1 cellular context compared by ENCODE assay signal in the genomic region with DNA sequence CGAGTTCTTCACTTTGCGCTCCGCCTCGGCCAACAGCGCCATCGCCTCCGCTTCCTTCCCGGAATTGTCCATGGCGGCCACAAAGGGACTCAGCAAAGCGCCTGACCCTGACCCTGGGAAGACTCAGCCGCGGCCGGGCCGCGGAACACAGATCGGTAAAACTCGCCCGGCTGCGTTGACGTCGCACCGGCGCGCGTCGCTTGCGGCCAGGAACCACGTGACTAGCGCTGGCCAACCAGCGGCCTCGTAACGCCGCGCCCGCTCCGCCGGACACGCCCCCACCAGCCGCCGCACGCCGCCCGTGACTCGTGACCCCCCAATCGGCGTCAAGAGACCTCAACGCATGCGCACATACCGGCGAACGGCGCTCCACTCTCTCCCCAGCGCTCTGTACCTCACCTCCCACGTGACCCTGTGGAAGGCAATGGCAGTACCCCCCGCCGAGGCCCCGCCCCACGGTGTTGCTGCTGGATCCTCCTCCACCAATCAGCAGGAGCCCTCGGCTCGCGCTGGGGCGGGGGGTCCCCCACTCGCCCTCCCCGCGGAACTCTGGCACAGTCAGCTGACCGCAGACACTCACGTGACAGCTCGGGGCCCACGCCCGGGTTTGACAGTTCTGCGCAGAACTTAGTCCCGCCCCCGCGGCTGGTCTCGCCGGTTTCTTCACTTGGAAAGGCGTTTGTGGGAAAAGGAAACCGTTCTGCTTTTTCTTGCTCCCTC.
A peak's percentile ranks its signal among the peaks of the same experiment; 100 is the strongest.
TF ChIP-seq lines count a peak whose summit lies in the region.

NAPA (minus strand) TSS at position 195 of the 720 bp plus-strand sequence; CDS start at position 72, 123 bp downstream.

TF ChIP-seq in HepG2, 621 proteins besides CTCF, POLR2A, EP300 and RAD21 (continued from another document and continues in another):
- TF ChIP-seq, protein P1, sequence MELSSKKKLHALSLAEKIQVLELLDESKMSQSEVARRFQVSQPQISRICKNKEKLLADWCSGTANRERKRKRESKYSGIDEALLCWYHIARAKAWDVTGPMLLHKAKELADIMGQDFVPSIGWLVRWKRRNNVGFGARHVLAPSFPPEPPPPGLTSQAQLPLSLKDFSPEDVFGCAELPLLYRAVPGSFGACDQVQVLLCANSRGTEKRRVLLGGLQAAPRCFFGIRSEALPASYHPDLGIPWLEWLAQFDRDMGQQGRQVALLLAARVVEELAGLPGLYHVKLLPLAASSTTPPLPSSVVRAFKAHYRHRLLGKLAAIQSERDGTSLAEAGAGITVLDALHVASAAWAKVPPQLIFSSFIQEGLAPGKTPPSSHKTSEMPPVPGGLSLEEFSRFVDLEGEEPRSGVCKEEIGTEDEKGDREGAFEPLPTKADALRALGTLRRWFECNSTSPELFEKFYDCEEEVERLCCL (CRISPR knock-in tag; IDR thresholded peaks at IDR 0.05; ENCODE audit: borderline replicate concordance) = no peak
- no peak for TF ChIP-seq ZNF160 (CRISPR knock-in tag; IDR thresholded peaks at IDR 0.05)
- TF ChIP-seq CBFB (CRISPR knock-in tag; IDR thresholded peaks at IDR 0.05) = no peak
- TF ChIP-seq ZNF644 (CRISPR knock-in tag; IDR thresholded peaks at IDR 0.05; ENCODE audit: low read depth) = no peak
- no peak for TF ChIP-seq ZFP41 (CRISPR knock-in tag; IDR thresholded peaks at IDR 0.05; ENCODE audit: borderline replicate concordance)
- 0 out of 2 replicates have a peak, but pooled peaks have one; percentile 27 for TF ChIP-seq ZFP37 (CRISPR knock-in tag; IDR thresholded peaks at IDR 0.05; ENCODE audit: borderline replicate concordance)
- no peak for TF ChIP-seq ZNF790 (CRISPR knock-in tag; IDR thresholded peaks at IDR 0.05; ENCODE audit: borderline replicate concordance)
- TF ChIP-seq, protein P2, sequence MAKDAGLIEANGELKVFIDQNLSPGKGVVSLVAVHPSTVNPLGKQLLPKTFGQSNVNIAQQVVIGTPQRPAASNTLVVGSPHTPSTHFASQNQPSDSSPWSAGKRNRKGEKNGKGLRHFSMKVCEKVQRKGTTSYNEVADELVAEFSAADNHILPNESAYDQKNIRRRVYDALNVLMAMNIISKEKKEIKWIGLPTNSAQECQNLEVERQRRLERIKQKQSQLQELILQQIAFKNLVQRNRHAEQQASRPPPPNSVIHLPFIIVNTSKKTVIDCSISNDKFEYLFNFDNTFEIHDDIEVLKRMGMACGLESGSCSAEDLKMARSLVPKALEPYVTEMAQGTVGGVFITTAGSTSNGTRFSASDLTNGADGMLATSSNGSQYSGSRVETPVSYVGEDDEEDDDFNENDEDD (CRISPR knock-in tag; IDR thresholded peaks at IDR 0.05; ENCODE audit: borderline replicate concordance) = no peak
- TF ChIP-seq MEF2D (CRISPR knock-in tag; IDR thresholded peaks at IDR 0.05) = peak; percentile 66; the same call in 1 of the 2 replicates
- TF ChIP-seq, protein P3, sequence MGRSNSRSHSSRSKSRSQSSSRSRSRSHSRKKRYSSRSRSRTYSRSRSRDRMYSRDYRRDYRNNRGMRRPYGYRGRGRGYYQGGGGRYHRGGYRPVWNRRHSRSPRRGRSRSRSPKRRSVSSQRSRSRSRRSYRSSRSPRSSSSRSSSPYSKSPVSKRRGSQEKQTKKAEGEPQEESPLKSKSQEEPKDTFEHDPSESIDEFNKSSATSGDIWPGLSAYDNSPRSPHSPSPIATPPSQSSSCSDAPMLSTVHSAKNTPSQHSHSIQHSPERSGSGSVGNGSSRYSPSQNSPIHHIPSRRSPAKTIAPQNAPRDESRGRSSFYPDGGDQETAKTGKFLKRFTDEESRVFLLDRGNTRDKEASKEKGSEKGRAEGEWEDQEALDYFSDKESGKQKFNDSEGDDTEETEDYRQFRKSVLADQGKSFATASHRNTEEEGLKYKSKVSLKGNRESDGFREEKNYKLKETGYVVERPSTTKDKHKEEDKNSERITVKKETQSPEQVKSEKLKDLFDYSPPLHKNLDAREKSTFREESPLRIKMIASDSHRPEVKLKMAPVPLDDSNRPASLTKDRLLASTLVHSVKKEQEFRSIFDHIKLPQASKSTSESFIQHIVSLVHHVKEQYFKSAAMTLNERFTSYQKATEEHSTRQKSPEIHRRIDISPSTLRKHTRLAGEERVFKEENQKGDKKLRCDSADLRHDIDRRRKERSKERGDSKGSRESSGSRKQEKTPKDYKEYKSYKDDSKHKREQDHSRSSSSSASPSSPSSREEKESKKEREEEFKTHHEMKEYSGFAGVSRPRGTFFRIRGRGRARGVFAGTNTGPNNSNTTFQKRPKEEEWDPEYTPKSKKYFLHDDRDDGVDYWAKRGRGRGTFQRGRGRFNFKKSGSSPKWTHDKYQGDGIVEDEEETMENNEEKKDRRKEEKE (IDR thresholded peaks at IDR 0.05) = no peak
- TF ChIP-seq NR2F6 (IDR thresholded peaks at IDR 0.05) = no peak
- 0 out of 2 replicates have a peak, but pooled peaks have one; percentile 13 for TF ChIP-seq NR2F6 (CRISPR knock-in tag; IDR thresholded peaks at IDR 0.05)
- no peak for TF ChIP-seq KAT7 (CRISPR knock-in tag; IDR thresholded peaks at IDR 0.05; ENCODE audit: borderline replicate concordance)
- TF ChIP-seq, protein P4, sequence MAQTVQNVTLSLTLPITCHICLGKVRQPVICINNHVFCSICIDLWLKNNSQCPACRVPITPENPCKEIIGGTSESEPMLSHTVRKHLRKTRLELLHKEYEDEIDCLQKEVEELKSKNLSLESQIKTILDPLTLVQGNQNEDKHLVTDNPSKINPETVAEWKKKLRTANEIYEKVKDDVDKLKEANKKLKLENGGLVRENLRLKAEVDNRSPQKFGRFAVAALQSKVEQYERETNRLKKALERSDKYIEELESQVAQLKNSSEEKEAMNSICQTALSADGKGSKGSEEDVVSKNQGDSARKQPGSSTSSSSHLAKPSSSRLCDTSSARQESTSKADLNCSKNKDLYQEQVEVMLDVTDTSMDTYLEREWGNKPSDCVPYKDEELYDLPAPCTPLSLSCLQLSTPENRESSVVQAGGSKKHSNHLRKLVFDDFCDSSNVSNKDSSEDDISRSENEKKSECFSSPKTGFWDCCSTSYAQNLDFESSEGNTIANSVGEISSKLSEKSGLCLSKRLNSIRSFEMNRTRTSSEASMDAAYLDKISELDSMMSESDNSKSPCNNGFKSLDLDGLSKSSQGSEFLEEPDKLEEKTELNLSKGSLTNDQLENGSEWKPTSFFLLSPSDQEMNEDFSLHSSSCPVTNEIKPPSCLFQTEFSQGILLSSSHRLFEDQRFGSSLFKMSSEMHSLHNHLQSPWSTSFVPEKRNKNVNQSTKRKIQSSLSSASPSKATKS (CRISPR knock-in tag; IDR thresholded peaks at IDR 0.05) = no peak
- TF ChIP-seq GABPA (IDR thresholded peaks at IDR 0.05; ENCODE audit: low read depth, low read length) = no peak
- peak; percentile 71 for TF ChIP-seq GABPA (CRISPR knock-in tag; IDR thresholded peaks at IDR 0.05; ENCODE audit: low read depth)
- no peak for TF ChIP-seq ZNF562 (CRISPR knock-in tag; IDR thresholded peaks at IDR 0.05; ENCODE audit: borderline replicate concordance)
- TF ChIP-seq ZZZ3 (CRISPR knock-in tag; IDR thresholded peaks at IDR 0.05; ENCODE audit: borderline replicate concordance) = peak; percentile 15; the same call in 1 of the 2 replicates
- peak; percentile 100 for TF ChIP-seq PATZ1 (CRISPR knock-in tag; IDR thresholded peaks at IDR 0.05)
- TF ChIP-seq, protein P5, sequence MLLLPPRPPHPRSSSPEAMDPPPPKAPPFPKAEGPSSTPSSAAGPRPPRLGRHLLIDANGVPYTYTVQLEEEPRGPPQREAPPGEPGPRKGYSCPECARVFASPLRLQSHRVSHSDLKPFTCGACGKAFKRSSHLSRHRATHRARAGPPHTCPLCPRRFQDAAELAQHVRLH (CRISPR knock-in tag; IDR thresholded peaks at IDR 0.05; ENCODE audit: borderline replicate concordance, low read depth) = peak; percentile 63; the same call in 1 of the 2 replicates
- TF ChIP-seq ZNF430 (CRISPR knock-in tag; IDR thresholded peaks at IDR 0.05) = no peak
- no peak for TF ChIP-seq JUNB (CRISPR knock-in tag; IDR thresholded peaks at IDR 0.05; ENCODE audit: borderline replicate concordance)
- TF ChIP-seq ZNF124 (CRISPR knock-in tag; IDR thresholded peaks at IDR 0.05) = no peak
- TF ChIP-seq, protein P6, sequence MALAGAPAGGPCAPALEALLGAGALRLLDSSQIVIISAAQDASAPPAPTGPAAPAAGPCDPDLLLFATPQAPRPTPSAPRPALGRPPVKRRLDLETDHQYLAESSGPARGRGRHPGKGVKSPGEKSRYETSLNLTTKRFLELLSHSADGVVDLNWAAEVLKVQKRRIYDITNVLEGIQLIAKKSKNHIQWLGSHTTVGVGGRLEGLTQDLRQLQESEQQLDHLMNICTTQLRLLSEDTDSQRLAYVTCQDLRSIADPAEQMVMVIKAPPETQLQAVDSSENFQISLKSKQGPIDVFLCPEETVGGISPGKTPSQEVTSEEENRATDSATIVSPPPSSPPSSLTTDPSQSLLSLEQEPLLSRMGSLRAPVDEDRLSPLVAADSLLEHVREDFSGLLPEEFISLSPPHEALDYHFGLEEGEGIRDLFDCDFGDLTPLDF (CRISPR knock-in tag; IDR thresholded peaks at IDR 0.05) = peak; percentile 69; the same call in 1 of the 2 replicates
- TF ChIP-seq ZSCAN29 (CRISPR knock-in tag; conservative IDR thresholded peaks at IDR 0.05) = no peak
- TF ChIP-seq ZNF33B (CRISPR knock-in tag; IDR thresholded peaks at IDR 0.05) = no peak
- no peak for TF ChIP-seq ATF7 (IDR thresholded peaks at IDR 0.05)
- no peak; the same call in 1 of the 2 replicates for TF ChIP-seq ATF7 (CRISPR knock-in tag; IDR thresholded peaks at IDR 0.05)
- peak; percentile 25 for TF ChIP-seq PHF5A (CRISPR knock-in tag; IDR thresholded peaks at IDR 0.05; ENCODE audit: low read depth, unreplicated experiment)
- peak; percentile 83; the same call in 1 of the 2 replicates for TF ChIP-seq MAZ (IDR thresholded peaks at IDR 0.05; ENCODE audit: borderline replicate concordance, low read depth, low read length)
- peak; percentile 98 for TF ChIP-seq MAZ (CRISPR knock-in tag; IDR thresholded peaks at IDR 0.05; ENCODE audit: low read depth)
- TF ChIP-seq ZFYVE20 (CRISPR knock-in tag; IDR thresholded peaks at IDR 0.05; ENCODE audit: borderline replicate concordance, low read depth) = no peak
- no peak for TF ChIP-seq ARID3A (IDR thresholded peaks at IDR 0.05; ENCODE audit: low read depth, low read length)
- no peak for TF ChIP-seq ZNF292 (CRISPR knock-in tag; IDR thresholded peaks at IDR 0.05; ENCODE audit: borderline replicate concordance, low read depth)
- peak; percentile 47; the same call in 1 of the 2 replicates for TF ChIP-seq ZNF709 (CRISPR knock-in tag; IDR thresholded peaks at IDR 0.05)
- TF ChIP-seq, protein P7, sequence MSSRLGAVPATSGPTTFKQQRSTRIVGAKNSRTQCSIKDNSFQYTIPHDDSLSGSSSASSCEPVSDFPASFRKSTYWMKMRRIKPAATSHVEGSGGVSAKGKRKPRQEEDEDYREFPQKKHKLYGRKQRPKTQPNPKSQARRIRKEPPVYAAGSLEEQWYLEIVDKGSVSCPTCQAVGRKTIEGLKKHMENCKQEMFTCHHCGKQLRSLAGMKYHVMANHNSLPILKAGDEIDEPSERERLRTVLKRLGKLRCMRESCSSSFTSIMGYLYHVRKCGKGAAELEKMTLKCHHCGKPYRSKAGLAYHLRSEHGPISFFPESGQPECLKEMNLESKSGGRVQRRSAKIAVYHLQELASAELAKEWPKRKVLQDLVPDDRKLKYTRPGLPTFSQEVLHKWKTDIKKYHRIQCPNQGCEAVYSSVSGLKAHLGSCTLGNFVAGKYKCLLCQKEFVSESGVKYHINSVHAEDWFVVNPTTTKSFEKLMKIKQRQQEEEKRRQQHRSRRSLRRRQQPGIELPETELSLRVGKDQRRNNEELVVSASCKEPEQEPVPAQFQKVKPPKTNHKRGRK (CRISPR knock-in tag; IDR thresholded peaks at IDR 0.05) = no peak
- TF ChIP-seq NCOA5 (CRISPR knock-in tag; IDR thresholded peaks at IDR 0.05) = no peak
- no peak for TF ChIP-seq CHD2 (IDR thresholded peaks at IDR 0.05; ENCODE audit: low read depth, low read length)
- TF ChIP-seq ISX (CRISPR knock-in tag; conservative IDR thresholded peaks at IDR 0.05) = no peak
- no peak for TF ChIP-seq FOXC1 (CRISPR knock-in tag; IDR thresholded peaks at IDR 0.05; ENCODE audit: borderline replicate concordance)
